ENCODE assay signal across 1 cellular context in the genomic region with DNA sequence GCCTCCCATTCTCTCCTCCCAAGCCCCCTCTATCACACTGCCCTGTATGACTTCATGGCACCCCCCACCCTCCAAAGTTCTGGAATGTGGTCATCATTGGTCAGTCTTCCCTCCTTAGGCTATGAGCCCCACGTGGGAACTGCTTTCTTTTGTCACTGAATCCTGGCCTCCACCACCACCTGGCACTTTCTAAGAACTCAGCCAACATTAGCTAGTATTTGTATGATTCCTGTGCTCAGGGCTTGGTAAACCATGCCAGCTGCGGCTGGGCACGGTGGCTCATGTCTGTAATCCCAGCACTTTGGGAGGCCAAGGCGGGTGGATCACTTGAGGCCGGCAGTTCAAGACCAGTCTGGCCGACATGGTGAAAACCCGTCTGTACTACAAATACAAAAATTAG.
TF ChIP-seq lines count a peak whose summit lies in the region.

No MANE protein-coding gene starts in this region.

TF ChIP-seq in HepG2, 621 proteins besides CTCF, POLR2A, EP300 and RAD21:
- TF ChIP-seq MAX (IDR thresholded peaks at IDR 0.05) (no peak), ZFP91 (CRISPR knock-in tag; IDR thresholded peaks at IDR 0.05; ENCODE audit: borderline replicate concordance) (0 out of 2 replicates have a peak, but pooled peaks have one; percentile 15), ZNF788 (CRISPR knock-in tag; IDR thresholded peaks at IDR 0.05; ENCODE audit: borderline replicate concordance) (0 out of 2 replicates have a peak, but pooled peaks have one; percentile 35), ZBTB4 (CRISPR knock-in tag; IDR thresholded peaks at IDR 0.05; ENCODE audit: borderline replicate concordance) (0 out of 2 replicates have a peak, but pooled peaks have one; percentile 2), MYC (CRISPR knock-in tag; IDR thresholded peaks at IDR 0.05; ENCODE audit: borderline replicate concordance) (no peak), CEBPB (IDR thresholded peaks at IDR 0.05; ENCODE audit: borderline replicate concordance, low read depth, low read length) (no peak)
- TF ChIP-seq, protein P1, sequence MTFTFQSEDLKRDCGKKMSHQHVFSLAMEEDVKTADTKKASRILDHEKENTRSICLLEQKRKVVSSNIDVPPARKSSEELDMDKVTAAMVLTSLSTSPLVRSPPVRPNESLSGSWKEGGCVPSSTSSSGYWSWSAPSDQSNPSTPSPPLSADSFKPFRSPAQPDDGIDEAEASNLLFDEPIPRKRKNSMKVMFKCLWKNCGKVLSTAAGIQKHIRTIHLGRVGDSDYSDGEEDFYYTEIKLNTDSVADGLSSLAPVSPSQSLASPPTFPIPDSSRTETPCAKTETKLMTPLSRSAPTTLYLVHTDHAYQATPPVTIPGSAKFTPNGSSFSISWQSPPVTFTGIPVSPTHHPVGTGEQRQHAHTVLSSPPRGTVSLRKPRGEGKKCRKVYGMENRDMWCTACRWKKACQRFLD (CRISPR knock-in tag; IDR thresholded peaks at IDR 0.05; ENCODE audit: borderline replicate concordance): no peak
TF ChIP-seq in HepG2: peak in this region for 3.
